Comparison of ENCODE assay signal across 16 cellular contexts in the genomic region with DNA sequence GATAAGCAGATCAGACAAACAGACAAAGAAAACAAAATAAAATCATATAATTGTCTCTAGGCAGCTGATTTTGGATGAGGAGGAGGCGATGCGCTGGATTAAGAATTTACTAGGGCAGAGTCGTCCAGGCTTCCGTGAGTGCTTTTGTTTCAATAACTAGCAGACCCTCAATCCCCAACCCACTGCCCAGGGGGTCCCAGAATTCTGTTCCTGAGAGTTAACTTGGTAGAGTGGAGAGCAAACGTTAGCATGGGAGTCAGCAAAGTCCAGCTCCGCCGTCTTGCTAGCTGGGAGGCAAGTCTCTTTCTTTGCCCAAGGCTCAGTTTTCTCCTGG.
A peak's percentile ranks its signal among the peaks of the same experiment; 100 is the strongest.
DNase-seq lines count a peak whose midpoint lies in the region; ATAC-seq and TF ChIP-seq lines count a peak whose summit lies in the region.
"Had no signal": no experiment of that assay in that cellular context is flagged by ENCODE, and none has a peak within 500 bp of the region (broad histone marks: within the 10 kb centered on the region; RNA-seq: fewer than 3 reads in every experiment).

No MANE protein-coding gene starts in this region.

- H3F3A ChIP-seq in SK-N-SH (replicated peaks; ENCODE audit: insufficient read depth) = no peaks in the 10 kb centered on the region

- TF ChIP-seq RAD21 in SK-N-SH (IDR thresholded peaks at IDR 0.05; ENCODE audit: low read length) = no peak

- peak overlapping the region; percentile 22; the same call in 1 of the 2 replicates for H3K4me3 ChIP-seq in H7 (ENCODE audit: insufficient read depth, low read depth, low read length)
- peak overlapping the region; percentile 10 for H3K4me3 ChIP-seq in iPS-15b (ENCODE audit: low read depth, low read length)
- H3K4me3 ChIP-seq in SK-N-SH (ENCODE audit: low read depth in 2 of 2, low read length in 1 of 2) = no peak overlapping the region
- H3K4me3 ChIP-seq: SJCRH30 had no signal

- ATAC-seq in HG03280 (IDR thresholded peaks at IDR 0.05; ENCODE audit: unreplicated experiment) = no peak
- ATAC-seq: HCT116 had no signal

- WGBS in SK-N-SH (ENCODE audit: low lambda C conversion rate) = 11% methylated on average over 7 of the region's 7 CpGs

- DNase-seq in H7 (no peak), ecto neural progenitor cell (ENCODE audit: low spot score) (peak; percentile 56), nephron progenitor cell (peak; percentile 6), substantia nigra (lab: John Stamatoyannopoulos, UW) (no peak), SK-N-SH (no peak), SKM-1 (lab: John Stamatoyannopoulos, UW; ENCODE audit: unreplicated experiment) (no peak)
- DNase-seq: NCI-H1436, NCI-H1930, NCI-H345, NCI-H524 treated with DMSO at 0.1 percent for 48 hours, SJCRH30 had no signal

- H3K9me3 Mint-ChIP-seq in nephron progenitor cell = peaks cover 3% of the 10 kb centered on the region

- H3K4me1 ChIP-seq in iPS-15b (ENCODE audit: control insufficient read depth, insufficient read depth, low read length) (peaks cover 2% of the 10 kb centered on the region), SK-N-SH (ENCODE audit: control insufficient read depth in 1 of 2, insufficient read depth in 2 of 2, low read depth in 1 of 2, low read length in 1 of 2) (no peaks in the 10 kb centered on the region)
- H3K4me1 ChIP-seq: SJCRH30 had no signal

- H3K79me2 ChIP-seq in SK-N-SH (ENCODE audit: insufficient read depth) = no peaks in the 10 kb centered on the region

- no peak overlapping the region for H3K27ac ChIP-seq in substantia nigra (ENCODE audit: low read depth, low read length, poor library complexity, severe bottlenecking)
- no peak overlapping the region for H3K27ac ChIP-seq in SK-N-SH (ENCODE audit: low read depth in 2 of 2, low read length in 1 of 2)
- H3K27ac ChIP-seq: KMS-11, SJCRH30 had no signal

- no peak overlapping the region for H2AFZ ChIP-seq in SK-N-SH (ENCODE audit: low read depth)

- H3K9me3 ChIP-seq in iPS-15b (ENCODE audit: control insufficient read depth, insufficient read depth, low read length) (no peaks in the 10 kb centered on the region), SK-N-SH (no peaks in the 10 kb centered on the region)
- H3K9me3 ChIP-seq: SJCRH30 had no signal

- no peaks in the 10 kb centered on the region for H4K20me1 ChIP-seq in SK-N-SH (ENCODE audit: insufficient read depth)

- no peak for TF ChIP-seq EP300 in SK-N-SH (IDR thresholded peaks at IDR 0.05; ENCODE audit: borderline replicate concordance in 1 of 2, low read depth in 1 of 2, low read length in 1 of 2)

- H3K4me3 Mint-ChIP-seq in nephron progenitor cell = peak overlapping the region; percentile 73
- H3K4me3 Mint-ChIP-seq: B cell had no signal

- H3K9me2 ChIP-seq in SK-N-SH = no peaks in the 10 kb centered on the region

- H3K4me1 Mint-ChIP-seq in nephron progenitor cell = peaks cover 25% of the 10 kb centered on the region
- H3K4me1 Mint-ChIP-seq: B cell had no signal

- POLR2A ChIA-PET in SK-N-SH (lab: Yijun Ruan, JAX) = no interaction called here

- no peak for TF ChIP-seq CTCF in nephron progenitor cell (IDR thresholded peaks at IDR 0.05)
- TF ChIP-seq CTCF in SK-N-SH (IDR thresholded peaks at IDR 0.05) = no peak

- H3K27ac Mint-ChIP-seq in nephron progenitor cell = no peak overlapping the region
- H3K27ac Mint-ChIP-seq: B cell had no signal

- H3K4me2 ChIP-seq in SK-N-SH = no peak overlapping the region
- H3K4me2 ChIP-seq: KMS-11 had no signal

- peaks cover 33% of the 10 kb centered on the region for H3K27me3 ChIP-seq in H7 (ENCODE audit: control insufficient read depth, insufficient read depth, low read length)
- H3K27me3 ChIP-seq in iPS-15b (ENCODE audit: control insufficient read depth, insufficient read depth, low read length) = peaks cover 89% of the 10 kb centered on the region
- H3K27me3 ChIP-seq in SK-N-SH (ENCODE audit: insufficient read depth) = peaks cover 22% of the 10 kb centered on the region; the same call in 1 of the 2 replicates

- peaks cover 96% of the 10 kb centered on the region for H3K27me3 Mint-ChIP-seq in nephron progenitor cell (ENCODE audit: low read depth, poor library complexity)

- H3K9ac ChIP-seq in iPS-15b (ENCODE audit: low read depth, low read length) (no peak overlapping the region), SK-N-SH (no peak overlapping the region)
- H3K9ac ChIP-seq: KMS-11 had no signal

- CTCF ChIA-PET in SK-N-SH (lab: Yijun Ruan, JAX) = interaction anchor here (0.6 to 5.1 kb wide), 5 partner anchors 10 to 521 kb away, joined by 3 to 21 read pairs (median 4); no protein-coding TSS in a partner anchor

- H3K36me3 ChIP-seq in H7 (replicated peaks; ENCODE audit: control insufficient read depth, insufficient read depth, low read length) = no peaks in the 10 kb centered on the region
- H3K36me3 ChIP-seq in iPS-15b (ENCODE audit: control insufficient read depth, insufficient read depth, low read length) = no peaks in the 10 kb centered on the region
- H3K36me3 ChIP-seq in SK-N-SH (replicated peaks in 1 of 2; ENCODE audit: control insufficient read depth in 1 of 2, insufficient read depth in 2 of 2, low read length in 1 of 2) = no peaks in the 10 kb centered on the region
- H3K36me3 ChIP-seq: SJCRH30 had no signal

- no peaks in the 10 kb centered on the region for H3K36me3 Mint-ChIP-seq in nephron progenitor cell (ENCODE audit: low read depth)

TF ChIP-seq in SK-N-SH, 30 proteins besides CTCF, POLR2A, EP300 and RAD21:
- TF ChIP-seq ELF1 (IDR thresholded peaks at IDR 0.05) (no peak), REST (IDR thresholded peaks at IDR 0.05; ENCODE audit: low read depth, low read length) (no peak), MEF2A (IDR thresholded peaks at IDR 0.05; ENCODE audit: borderline replicate concordance, low read depth) (no peak), MAX (IDR thresholded peaks at IDR 0.05; ENCODE audit: low read depth) (no peak), POLR2AphosphoS5 (IDR thresholded peaks at IDR 0.05; ENCODE audit: low read depth, low read length) (no peak), RFX5 (IDR thresholded peaks at IDR 0.05; ENCODE audit: low read length) (no peak), GABPA (IDR thresholded peaks at IDR 0.05; ENCODE audit: low read depth) (no peak), GATA2 (CRISPR knock-in tag; IDR thresholded peaks at IDR 0.05) (no peak), RXRA (IDR thresholded peaks at IDR 0.05; ENCODE audit: borderline replicate concordance, low read depth) (no peak), NFIC (IDR thresholded peaks at IDR 0.05; ENCODE audit: borderline replicate concordance) (no peak), YY1 (IDR thresholded peaks at IDR 0.05; ENCODE audit: low read depth) (no peak), TCF12 (IDR thresholded peaks at IDR 0.05) (no peak), PBX3 (IDR thresholded peaks at IDR 0.05) (no peak), FOXM1 (IDR thresholded peaks at IDR 0.05; ENCODE audit: low read depth) (no peak)
TF ChIP-seq in SK-N-SH: peak in this region for 0.

Comparison
In these comparisons a context has a peak if more than half of its experiments do, and no peak if none do; other contexts are left out.
1. DNase-seq: peak in ecto neural progenitor cell (single experiment) and nephron progenitor cell (single experiment); none in H7 (single experiment), substantia nigra (0 of 49), SK-N-SH (single experiment) and SKM-1 (single experiment).
2. H3K4me3 ChIP-seq: peak in H7 (single experiment) and iPS-15b (single experiment); none in SK-N-SH (0 of 2).